In the genomic region with DNA sequence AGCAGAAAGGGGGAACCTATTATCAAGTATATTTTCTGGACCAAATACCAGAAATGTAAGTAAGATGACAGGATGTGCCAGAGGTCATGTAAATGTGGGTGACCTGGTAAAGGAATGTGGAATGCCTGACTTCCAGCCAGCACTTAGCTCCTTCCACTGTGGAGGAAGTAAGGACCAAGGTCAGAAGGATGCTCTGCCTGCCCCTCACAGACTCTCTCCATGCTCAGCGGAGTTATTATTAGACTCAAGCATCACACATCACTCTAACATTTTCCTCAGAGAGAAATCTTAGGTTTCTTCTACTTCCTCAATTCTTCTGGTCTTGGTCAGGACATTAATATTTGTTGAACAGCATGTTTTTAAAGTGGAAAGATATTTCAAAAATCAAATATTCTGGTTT, we compare ENCODE assay signal across 2 cellular contexts.
TF ChIP-seq lines count a peak whose summit lies in the region.

No MANE protein-coding gene starts in this region.

TF ChIP-seq in IMR-90, 13 proteins besides CTCF, POLR2A, EP300 and RAD21:
- TF ChIP-seq NFE2L2 (IDR thresholded peaks at IDR 0.05; ENCODE audit: low read depth, low read length) (no peak), RCOR1 (IDR thresholded peaks at IDR 0.05; ENCODE audit: insufficient replicate concordance, low read length) (no peak), ELK1 (IDR thresholded peaks at IDR 0.05; ENCODE audit: borderline replicate concordance, low read depth, low read length) (no peak), MXI1 (IDR thresholded peaks at IDR 0.05; ENCODE audit: borderline replicate concordance, low read depth, low read length) (no peak)
- TF ChIP-seq, protein P1, sequence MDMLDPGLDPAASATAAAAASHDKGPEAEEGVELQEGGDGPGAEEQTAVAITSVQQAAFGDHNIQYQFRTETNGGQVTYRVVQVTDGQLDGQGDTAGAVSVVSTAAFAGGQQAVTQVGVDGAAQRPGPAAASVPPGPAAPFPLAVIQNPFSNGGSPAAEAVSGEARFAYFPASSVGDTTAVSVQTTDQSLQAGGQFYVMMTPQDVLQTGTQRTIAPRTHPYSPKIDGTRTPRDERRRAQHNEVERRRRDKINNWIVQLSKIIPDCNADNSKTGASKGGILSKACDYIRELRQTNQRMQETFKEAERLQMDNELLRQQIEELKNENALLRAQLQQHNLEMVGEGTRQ (IDR thresholded peaks at IDR 0.05; ENCODE audit: low read depth, low read length) = no peak

TF ChIP-seq in GM12878, 131 proteins besides CTCF, POLR2A, EP300 and RAD21:
- TF ChIP-seq NFXL1 (IDR thresholded peaks at IDR 0.05; ENCODE audit: borderline replicate concordance) = no peak
- no peak for TF ChIP-seq CHD2 (IDR thresholded peaks at IDR 0.05; ENCODE audit: borderline replicate concordance, low read depth, low read length)
- TF ChIP-seq, protein P2, sequence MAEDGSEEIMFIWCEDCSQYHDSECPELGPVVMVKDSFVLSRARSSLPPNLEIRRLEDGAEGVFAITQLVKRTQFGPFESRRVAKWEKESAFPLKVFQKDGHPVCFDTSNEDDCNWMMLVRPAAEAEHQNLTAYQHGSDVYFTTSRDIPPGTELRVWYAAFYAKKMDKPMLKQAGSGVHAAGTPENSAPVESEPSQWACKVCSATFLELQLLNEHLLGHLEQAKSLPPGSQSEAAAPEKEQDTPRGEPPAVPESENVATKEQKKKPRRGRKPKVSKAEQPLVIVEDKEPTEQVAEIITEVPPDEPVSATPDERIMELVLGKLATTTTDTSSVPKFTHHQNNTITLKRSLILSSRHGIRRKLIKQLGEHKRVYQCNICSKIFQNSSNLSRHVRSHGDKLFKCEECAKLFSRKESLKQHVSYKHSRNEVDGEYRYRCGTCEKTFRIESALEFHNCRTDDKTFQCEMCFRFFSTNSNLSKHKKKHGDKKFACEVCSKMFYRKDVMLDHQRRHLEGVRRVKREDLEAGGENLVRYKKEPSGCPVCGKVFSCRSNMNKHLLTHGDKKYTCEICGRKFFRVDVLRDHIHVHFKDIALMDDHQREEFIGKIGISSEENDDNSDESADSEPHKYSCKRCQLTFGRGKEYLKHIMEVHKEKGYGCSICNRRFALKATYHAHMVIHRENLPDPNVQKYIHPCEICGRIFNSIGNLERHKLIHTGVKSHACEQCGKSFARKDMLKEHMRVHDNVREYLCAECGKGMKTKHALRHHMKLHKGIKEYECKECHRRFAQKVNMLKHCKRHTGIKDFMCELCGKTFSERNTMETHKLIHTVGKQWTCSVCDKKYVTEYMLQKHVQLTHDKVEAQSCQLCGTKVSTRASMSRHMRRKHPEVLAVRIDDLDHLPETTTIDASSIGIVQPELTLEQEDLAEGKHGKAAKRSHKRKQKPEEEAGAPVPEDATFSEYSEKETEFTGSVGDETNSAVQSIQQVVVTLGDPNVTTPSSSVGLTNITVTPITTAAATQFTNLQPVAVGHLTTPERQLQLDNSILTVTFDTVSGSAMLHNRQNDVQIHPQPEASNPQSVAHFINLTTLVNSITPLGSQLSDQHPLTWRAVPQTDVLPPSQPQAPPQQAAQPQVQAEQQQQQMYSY (CRISPR knock-in tag; IDR thresholded peaks at IDR 0.05) = no peak
- TF ChIP-seq SRF (IDR thresholded peaks at IDR 0.05; ENCODE audit: low read depth in 2 of 2, low read length in 2 of 2) = no peak
- TF ChIP-seq FOXM1 (IDR thresholded peaks at IDR 0.05; ENCODE audit: low read depth, low read length) = no peak
- no peak for TF ChIP-seq EGR1 (IDR thresholded peaks at IDR 0.05; ENCODE audit: borderline replicate concordance in 1 of 2, low read depth in 2 of 2, low read length in 2 of 2)
- TF ChIP-seq JUNB (IDR thresholded peaks at IDR 0.05) = no peak
- no peak for TF ChIP-seq DPF2 (IDR thresholded peaks at IDR 0.05)
- TF ChIP-seq ZNF207 (IDR thresholded peaks at IDR 0.05; ENCODE audit: borderline replicate concordance) = no peak
- TF ChIP-seq MEF2B (IDR thresholded peaks at IDR 0.05; ENCODE audit: partially characterized antibody, poor library complexity, severe bottlenecking) = no peak
- no peak for TF ChIP-seq RB1 (IDR thresholded peaks at IDR 0.05; ENCODE audit: borderline replicate concordance)
- no peak for TF ChIP-seq TCF7 (IDR thresholded peaks at IDR 0.05; ENCODE audit: borderline replicate concordance)
- no peak for TF ChIP-seq STAT3 (IDR thresholded peaks at IDR 0.05; ENCODE audit: low read depth, low read length)
- no peak for TF ChIP-seq HDAC2 (IDR thresholded peaks at IDR 0.05)
- no peak for TF ChIP-seq BCL11A (IDR thresholded peaks at IDR 0.05; ENCODE audit: low read depth, low read length)
- no peak for TF ChIP-seq MYC (IDR thresholded peaks at IDR 0.05; ENCODE audit: insufficient read depth, insufficient read length, insufficient replicate concordance, low read length, severe bottlenecking)
- no peak for TF ChIP-seq FOS (IDR thresholded peaks at IDR 0.05; ENCODE audit: borderline replicate concordance, extremely low read depth, insufficient read length)
- TF ChIP-seq CBFB (IDR thresholded peaks at IDR 0.05; ENCODE audit: low read depth) = no peak
- TF ChIP-seq KDM1A (IDR thresholded peaks at IDR 0.05; ENCODE audit: borderline replicate concordance) = no peak
